ENCODE assay signal across 8 cellular contexts in genomic region chr1:206723500-206724472, GRCh38. TPM values are rescaled to one million over a fixed set of nuclear protein-coding genes. Genes with fewer than 3 reads are reported as not detected.
A peak's percentile ranks its signal among the peaks of the same experiment; 100 is the strongest.
DNase-seq lines count a peak whose midpoint lies in the region; ATAC-seq and TF ChIP-seq lines count a peak whose summit lies in the region.

No MANE protein-coding gene starts in this region.

- H3K4me1 ChIP-seq in CD4-positive, alpha-beta memory T cell (ENCODE audit: insufficient read depth, low read length) = peaks cover 45% of the 10 kb centered on the region
- peaks cover 24% of the 10 kb centered on the region for H3K4me1 ChIP-seq in NT2/D1 (ENCODE audit: insufficient read depth, insufficient read length)
- H3K4me1 ChIP-seq in osteoblast (ENCODE audit: insufficient read depth, low read length) = peaks cover 25% of the 10 kb centered on the region

- H3K4me3 ChIP-seq in CD4-positive, alpha-beta memory T cell (ENCODE audit: low read length in 2 of 2) = no peak overlapping the region
- no peak overlapping the region for H3K4me3 ChIP-seq in NT2/D1 (ENCODE audit: insufficient read length, low read depth)
- peak overlapping the region; percentile 0 for H3K4me3 ChIP-seq in osteoblast (ENCODE audit: insufficient read depth, low read length)

- POLR2A ChIA-PET in CD4-positive, alpha-beta memory T cell (lab: Charles Lee; ENCODE audit: partially characterized antibody) = no interaction called here

- H3K79me2 ChIP-seq in osteoblast (ENCODE audit: insufficient read depth, low read length) = peaks cover 95% of the 10 kb centered on the region

- no peak overlapping the region for H3K27ac ChIP-seq in CD4-positive, alpha-beta memory T cell (ENCODE audit: low read depth, low read length)
- H3K27ac ChIP-seq in osteoblast (ENCODE audit: low read depth, low read length) = peak overlapping the region; percentile 90

- CTCF ChIA-PET in CD4-positive, alpha-beta memory T cell (lab: Charles Lee; ENCODE audit: partially characterized antibody) = interaction anchor here (0.7 to 5.3 kb wide), 21 partner anchors 10 to 281 kb away, joined by 3 to 95 read pairs (median 5); partner anchors contain the start of gene DYRK3

- peaks cover 86% of the 10 kb centered on the region for H4K20me1 ChIP-seq in osteoblast (ENCODE audit: insufficient read depth, low read length)

- H3K4me1 Mint-ChIP-seq in CD4-positive, alpha-beta memory T cell = peaks cover 40 to 73% (median 57%) of the 10 kb centered on the region in 4 donors

- intact Hi-C loops in CD4-positive, alpha-beta memory T cell (cut with micrococcal nuclease) = no loop called here

- no peaks in the 10 kb centered on the region for H3K27me3 Mint-ChIP-seq in CD4-positive, alpha-beta memory T cell

- peaks cover 0 to 6% of the 10 kb centered on the region in 2 donors for H3K36me3 Mint-ChIP-seq in CD4-positive, alpha-beta memory T cell

- H3K36me3 ChIP-seq in CD4-positive, alpha-beta memory T cell (ENCODE audit: insufficient read depth, low read length) = peaks cover 2% of the 10 kb centered on the region
- H3K36me3 ChIP-seq in NT2/D1 (ENCODE audit: insufficient read depth, insufficient read length, low read length) = peaks cover 3% of the 10 kb centered on the region
- peaks cover 2% of the 10 kb centered on the region for H3K36me3 ChIP-seq in osteoblast (ENCODE audit: insufficient read depth, low read length)

- no peak for DNase-seq in CD4-positive, alpha-beta memory T cell
- DNase-seq in NT2/D1 (ENCODE audit: low read depth, low spot score) (no peak), fibroblast of peridontal ligament (ENCODE audit: extremely low read depth) (peak; percentile 90), osteoblast (ENCODE audit: insufficient read length, low spot score, missing footprints) (no peak), SK-N-DZ (ENCODE audit: low spot score) (no peak), dermis blood vessel endothelial cell (no peak)
- DNase-seq in activated CD4-positive, alpha-beta T cell treated with anti-CD3 and anti-CD28 coated beads, Interleukin-2, amount 50 U/mL, for 4 hours = no peak

- peak overlapping the region in 6 of 7 donors; percentile 7 to 83 (median 50) for H3K27ac Mint-ChIP-seq in CD4-positive, alpha-beta memory T cell

- no peaks in the 10 kb centered on the region for H3K9me3 ChIP-seq in CD4-positive, alpha-beta memory T cell (ENCODE audit: control insufficient read depth in 1 of 2, low read length in 2 of 2)
- H3K9me3 ChIP-seq in NT2/D1 (ENCODE audit: insufficient read depth, low read length) = no peaks in the 10 kb centered on the region
- no peaks in the 10 kb centered on the region for H3K9me3 ChIP-seq in osteoblast (ENCODE audit: low read depth, low read length)

- H3K4me3 Mint-ChIP-seq in CD4-positive, alpha-beta memory T cell = peak overlapping the region in 1 of 8 donors; percentile 64

- peak overlapping the region; percentile 29 for H3K9ac ChIP-seq in NT2/D1 (ENCODE audit: insufficient read length, low read depth)

- ATAC-seq in SK-N-SH treated with all-trans-retinoic acid at 6 μM for 48 hours = no peak

- H3K9me3 Mint-ChIP-seq in CD4-positive, alpha-beta memory T cell = no peaks in the 10 kb centered on the region

- peak overlapping the region; percentile 42 for H3K4me2 ChIP-seq in osteoblast (ENCODE audit: insufficient read depth, low read length)

- TF ChIP-seq CTCF in osteoblast (IDR thresholded peaks at IDR 0.05; ENCODE audit: extremely low read depth, low read depth, low read length) = no peak

- H2AFZ ChIP-seq in osteoblast (ENCODE audit: low read length) = no peak overlapping the region

- no peaks in the 10 kb centered on the region for H3K27me3 ChIP-seq in CD4-positive, alpha-beta memory T cell (ENCODE audit: insufficient read depth, low read length)
- H3K27me3 ChIP-seq in NT2/D1 (ENCODE audit: insufficient read depth, insufficient read length) (no peaks in the 10 kb centered on the region), osteoblast (ENCODE audit: insufficient read depth, low read length) (no peaks in the 10 kb centered on the region)

TF ChIP-seq in SK-N-SH treated with all-trans-retinoic acid at 6 μM for 48 hours, 23 proteins besides CTCF, POLR2A, EP300 and RAD21:
- no peak for TF ChIP-seq ARNTL (CRISPR knock-in tag; IDR thresholded peaks at IDR 0.05; ENCODE audit: borderline replicate concordance, low read depth)
- TF ChIP-seq ESRRG (CRISPR knock-in tag; IDR thresholded peaks at IDR 0.05) = no peak
- TF ChIP-seq ZFP30 (CRISPR knock-in tag; IDR thresholded peaks at IDR 0.05) = no peak
- no peak for TF ChIP-seq ZC3H10 (CRISPR knock-in tag; IDR thresholded peaks at IDR 0.05)
- TF ChIP-seq ZNF565 (CRISPR knock-in tag; conservative IDR thresholded peaks at IDR 0.05; ENCODE audit: low read depth) = no peak
- TF ChIP-seq SNAI2 (CRISPR knock-in tag; IDR thresholded peaks at IDR 0.05) = no peak
- no peak for TF ChIP-seq TCF4 (CRISPR knock-in tag; IDR thresholded peaks at IDR 0.05; ENCODE audit: borderline replicate concordance)
- no peak for TF ChIP-seq PATZ1 (CRISPR knock-in tag; IDR thresholded peaks at IDR 0.05; ENCODE audit: borderline replicate concordance)
- no peak for TF ChIP-seq RARB (CRISPR knock-in tag; IDR thresholded peaks at IDR 0.05)

RNA-seq across cellular contexts. Expression of gene MAPKAPK2, which starts 39.1 kb away (rescaled TPM):
- total RNA-seq in CD4-positive, alpha-beta memory T cell = 10 to 100 TPM; 71.7 to 72.8 TPM
- 1 to 10 TPM; 1.3 to 3.9 TPM for polyA plus RNA-seq in CD4-positive, alpha-beta memory T cell
- total RNA-seq in osteoblast (38.0 and 40.1 TPM in 2 replicates), dermis blood vessel endothelial cell (33.7 and 50.8 TPM in 2 replicates)
- polyA plus RNA-seq in SK-N-DZ (2014; cell fraction: cytosol; rRNA removed) = 6.2 and 9.1 TPM in 2 replicates
- 10.9 and 15.0 TPM in 2 replicates for polyA plus RNA-seq in SK-N-DZ (2014; cell fraction: nucleus; rRNA removed)

RNA-seq across cellular contexts. Expression of gene IL19, which starts 46.8 kb away (rescaled TPM):
- not detected for total RNA-seq in CD4-positive, alpha-beta memory T cell
- not detected for polyA plus RNA-seq in CD4-positive, alpha-beta memory T cell
- total RNA-seq in osteoblast (not detected in 2 replicates), dermis blood vessel endothelial cell (not detected in 2 replicates)
- not detected in 2 replicates for polyA plus RNA-seq in SK-N-DZ (2014; cell fraction: cytosol; rRNA removed)
- polyA plus RNA-seq in SK-N-DZ (2014; cell fraction: nucleus; rRNA removed) = not detected in 2 replicates

RNA-seq across cellular contexts. Expression of gene IL10, which starts 48.5 kb away (rescaled TPM):
- total RNA-seq in CD4-positive, alpha-beta memory T cell = under 1 TPM; 0.28 to 0.32 TPM
- polyA plus RNA-seq in CD4-positive, alpha-beta memory T cell = under 1 TPM; 0.11 to 0.34 TPM
- total RNA-seq in osteoblast (not detected in 2 replicates), dermis blood vessel endothelial cell (not detected in 2 replicates)
- not detected in 2 replicates for polyA plus RNA-seq in SK-N-DZ (2014; cell fraction: cytosol; rRNA removed)
- not detected in 2 replicates for polyA plus RNA-seq in SK-N-DZ (2014; cell fraction: nucleus; rRNA removed)
